ENCODE assay signal across 1 cellular context in genomic region chrX:154398668-154399526, GRCh38.
TF ChIP-seq lines count a peak whose summit lies in the region.

No MANE protein-coding gene starts in this region.

TF ChIP-seq in K562, 482 proteins besides CTCF, POLR2A, EP300 and RAD21 (continued from another document):
- TF ChIP-seq, protein P1, sequence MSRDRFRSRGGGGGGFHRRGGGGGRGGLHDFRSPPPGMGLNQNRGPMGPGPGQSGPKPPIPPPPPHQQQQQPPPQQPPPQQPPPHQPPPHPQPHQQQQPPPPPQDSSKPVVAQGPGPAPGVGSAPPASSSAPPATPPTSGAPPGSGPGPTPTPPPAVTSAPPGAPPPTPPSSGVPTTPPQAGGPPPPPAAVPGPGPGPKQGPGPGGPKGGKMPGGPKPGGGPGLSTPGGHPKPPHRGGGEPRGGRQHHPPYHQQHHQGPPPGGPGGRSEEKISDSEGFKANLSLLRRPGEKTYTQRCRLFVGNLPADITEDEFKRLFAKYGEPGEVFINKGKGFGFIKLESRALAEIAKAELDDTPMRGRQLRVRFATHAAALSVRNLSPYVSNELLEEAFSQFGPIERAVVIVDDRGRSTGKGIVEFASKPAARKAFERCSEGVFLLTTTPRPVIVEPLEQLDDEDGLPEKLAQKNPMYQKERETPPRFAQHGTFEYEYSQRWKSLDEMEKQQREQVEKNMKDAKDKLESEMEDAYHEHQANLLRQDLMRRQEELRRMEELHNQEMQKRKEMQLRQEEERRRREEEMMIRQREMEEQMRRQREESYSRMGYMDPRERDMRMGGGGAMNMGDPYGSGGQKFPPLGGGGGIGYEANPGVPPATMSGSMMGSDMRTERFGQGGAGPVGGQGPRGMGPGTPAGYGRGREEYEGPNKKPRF (IDR thresholded peaks at IDR 0.05; ENCODE audit: low read depth, low read length) = no peak
- no peak; the same call in 1 of the 2 replicates for TF ChIP-seq ZNF232 (CRISPR knock-in tag; IDR thresholded peaks at IDR 0.05)
